In genomic region chr12:76384560-76384959, GRCh38 we compare ENCODE assay signal across 35 cellular contexts.
"Had no signal": no experiment of that assay in that cellular context is flagged by ENCODE, and none has a peak within 500 bp of the region (broad histone marks: within the 10 kb centered on the region; RNA-seq: fewer than 3 reads in every experiment).

No MANE protein-coding gene starts in this region.

- H3K9me3 Mint-ChIP-seq: activated B cell treated with CpG ODN at 0.5 μM for 24 hours; activated CD4-positive, alpha-beta memory T cell treated with anti-CD3 and anti-CD28 coated beads for 36 hours; activated naive CD4-positive, alpha-beta T cell treated with anti-CD3 and anti-CD28 coated beads, Interleukin-2, amount 10 ng/mL, durations not matched to agents 7 days and 5 days; activated naive CD8-positive, alpha-beta T cell treated with anti-CD3 and anti-CD28 coated beads, Interleukin-2, amount 50 U/mL, for 24 hours; activated T-cell treated with anti-CD3 and anti-CD28 coated beads, Interleukin-2, amount 50 U/mL, for 4 hours; activated T-helper 1 cell treated with anti-CD3 and anti-CD28 coated beads, Interleukin-12 subunit alpha, Interleukin-12 subunit beta, Interleukin-2, Interleukin-4 antibody, amounts not matched to agents 30 ng/mL and 10 ng/mL and 1 ng/mL, durations not matched to agents 14 hours and 24 hours and 36 hours; T-cell had no signal

- ATAC-seq: activated naive CD8-positive, alpha-beta T cell treated with anti-CD3 and anti-CD28 coated beads, Interleukin-2, amount 50 U/mL, for 24 hours; activated T-cell treated with anti-CD3 and anti-CD28 coated beads, Interleukin-2, amount 50 U/mL, for 4 hours; PC-3; SK-N-SH treated with all-trans-retinoic acid at 6 μM for 48 hours; T-cell had no signal

- DNase-seq: activated B cell treated with CpG ODN at 0.5 μM for 24 hours; activated CD4-positive, alpha-beta memory T cell treated with anti-CD3 and anti-CD28 coated beads for 36 hours; activated CD4-positive, alpha-beta T cell treated with anti-CD3 and anti-CD28 coated beads for 4 hours; activated CD4-positive, alpha-beta T cell treated with anti-CD3 and anti-CD28 coated beads, Interleukin-2, amount 50 U/mL, for 1 hour; activated CD4-positive, CD25-positive, alpha-beta regulatory T cell treated with anti-CD3 and anti-CD28 coated beads, Interleukin-2, amount 50 U/mL, for 72 hours; activated CD8-positive, alpha-beta memory T cell treated with anti-CD3 and anti-CD28 coated beads, Interleukin-2, amount 50 U/mL, for 4 hours; activated gamma-delta T cell treated with Interleukin-2 at 50 U/mL for 16 hours; activated naive CD4-positive, alpha-beta T cell treated with anti-CD3 and anti-CD28 coated beads, Interleukin-2, amount 10 ng/mL, durations not matched to agents 7 days and 5 days; activated naive CD8-positive, alpha-beta T cell treated with anti-CD3 and anti-CD28 coated beads, Interleukin-2, amount 50 U/mL, for 24 hours; activated T-cell treated with anti-CD3 and anti-CD28 coated beads for 4 hours; activated T-cell treated with anti-CD3 and anti-CD28 coated beads, Interleukin-2, amount 50 U/mL, for 4 hours; anterior cingulate cortex; brain microvascular endothelial cell; central memory CD4-positive, alpha-beta T cell; NCI-H1092 treated with DMSO at 0.1 percent for 48 hours; NCI-H1417; NCI-H146; NCI-H187; NCI-H2171; NCI-H446; NCI-H510A treated with DMSO at 0.1 percent for 48 hours; NCI-H526 treated with DMSO at 0.1 percent for 48 hours; NK-92 treated with Interleukin-12 subunit alpha and Interleukin-12 subunit beta, amount 100 ng/mL, for 24 hours; PC-3; Peyer's patch; RPMI8226; SHP77 treated with DMSO at 0.1 percent for 48 hours; T-cell; T-helper 2 cell; T-helper 9 cell had no signal

- H3K4me1 Mint-ChIP-seq: activated B cell treated with CpG ODN at 0.5 μM for 24 hours; activated naive CD4-positive, alpha-beta T cell treated with anti-CD3 and anti-CD28 coated beads, Interleukin-2, amount 10 ng/mL, durations not matched to agents 7 days and 5 days; activated naive CD8-positive, alpha-beta T cell treated with anti-CD3 and anti-CD28 coated beads, Interleukin-2, amount 50 U/mL, for 24 hours; T-cell had no signal

- H3K27ac Mint-ChIP-seq: activated B cell treated with CpG ODN at 0.5 μM for 24 hours; activated CD4-positive, alpha-beta memory T cell treated with anti-CD3 and anti-CD28 coated beads for 36 hours; activated naive CD4-positive, alpha-beta T cell treated with anti-CD3 and anti-CD28 coated beads, Interleukin-2, amount 10 ng/mL, durations not matched to agents 7 days and 5 days; activated naive CD8-positive, alpha-beta T cell; activated naive CD8-positive, alpha-beta T cell treated with anti-CD3 and anti-CD28 coated beads, Interleukin-2, amount 50 U/mL, for 24 hours; activated T-helper 1 cell treated with anti-CD3 and anti-CD28 coated beads, Interleukin-12 subunit alpha, Interleukin-12 subunit beta, Interleukin-2, Interleukin-4 antibody, amounts not matched to agents 30 ng/mL and 10 ng/mL and 1 ng/mL, durations not matched to agents 14 hours and 24 hours and 36 hours had no signal

- H3K27me3 Mint-ChIP-seq: activated B cell treated with CpG ODN at 0.5 μM for 24 hours; activated CD4-positive, alpha-beta memory T cell treated with anti-CD3 and anti-CD28 coated beads for 36 hours; activated naive CD4-positive, alpha-beta T cell treated with anti-CD3 and anti-CD28 coated beads, Interleukin-2, amount 10 ng/mL, durations not matched to agents 7 days and 5 days; activated naive CD8-positive, alpha-beta T cell; activated naive CD8-positive, alpha-beta T cell treated with anti-CD3 and anti-CD28 coated beads, Interleukin-2, amount 50 U/mL, for 24 hours; T-cell had no signal

- H3K4me3 ChIP-seq: Peyer's patch, SJSA1 had no signal

- H3K27ac ChIP-seq: brain microvascular endothelial cell, Peyer's patch, SJSA1, VCaP had no signal

- H3K27me3 ChIP-seq: brain microvascular endothelial cell, Peyer's patch, SJSA1 had no signal

- H3K4me1 ChIP-seq: Peyer's patch, SJSA1 had no signal

- H3K4me3 Mint-ChIP-seq: activated B cell treated with CpG ODN at 0.5 μM for 24 hours; activated CD4-positive, alpha-beta memory T cell treated with anti-CD3 and anti-CD28 coated beads for 36 hours; activated naive CD4-positive, alpha-beta T cell treated with anti-CD3 and anti-CD28 coated beads, Interleukin-2, amount 10 ng/mL, durations not matched to agents 7 days and 5 days; activated naive CD8-positive, alpha-beta T cell; activated naive CD8-positive, alpha-beta T cell treated with anti-CD3 and anti-CD28 coated beads, Interleukin-2, amount 50 U/mL, for 24 hours; activated T-cell treated with anti-CD3 and anti-CD28 coated beads, Interleukin-2, amount 50 U/mL, for 4 hours; activated T-helper 1 cell treated with anti-CD3 and anti-CD28 coated beads, Interleukin-12 subunit alpha, Interleukin-12 subunit beta, Interleukin-2, Interleukin-4 antibody, amounts not matched to agents 30 ng/mL and 10 ng/mL and 1 ng/mL, durations not matched to agents 14 hours and 24 hours and 36 hours; T-cell had no signal

- H3K9me3 ChIP-seq: Peyer's patch, SJSA1 had no signal
